2 cellular contexts compared by ENCODE assay signal in genomic region chr4:8513931-8514330, GRCh38.
TF ChIP-seq lines count a peak whose summit lies in the region.

No MANE protein-coding gene starts in this region.

TF ChIP-seq in HepG2, 621 proteins besides CTCF, POLR2A, EP300 and RAD21:
- TF ChIP-seq, protein P1, sequence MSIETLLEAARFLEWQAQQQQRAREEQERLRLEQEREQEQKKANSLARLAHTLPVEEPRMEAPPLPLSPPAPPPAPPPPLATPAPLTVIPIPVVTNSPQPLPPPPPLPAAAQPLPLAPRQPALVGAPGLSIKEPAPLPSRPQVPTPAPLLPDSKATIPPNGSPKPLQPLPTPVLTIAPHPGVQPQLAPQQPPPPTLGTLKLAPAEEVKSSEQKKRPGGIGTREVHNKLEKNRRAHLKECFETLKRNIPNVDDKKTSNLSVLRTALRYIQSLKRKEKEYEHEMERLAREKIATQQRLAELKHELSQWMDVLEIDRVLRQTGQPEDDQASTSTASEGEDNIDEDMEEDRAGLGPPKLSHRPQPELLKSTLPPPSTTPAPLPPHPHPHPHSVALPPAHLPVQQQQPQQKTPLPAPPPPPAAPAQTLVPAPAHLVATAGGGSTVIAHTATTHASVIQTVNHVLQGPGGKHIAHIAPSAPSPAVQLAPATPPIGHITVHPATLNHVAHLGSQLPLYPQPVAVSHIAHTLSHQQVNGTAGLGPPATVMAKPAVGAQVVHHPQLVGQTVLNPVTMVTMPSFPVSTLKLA (IDR thresholded peaks at IDR 0.05): peak; percentile 92
- TF ChIP-seq ZNF354B (CRISPR knock-in tag; IDR thresholded peaks at IDR 0.05): no peak
- no peak for TF ChIP-seq SMAD3 (CRISPR knock-in tag; IDR thresholded peaks at IDR 0.05)
- TF ChIP-seq ARNT2 (CRISPR knock-in tag; IDR thresholded peaks at IDR 0.05; ENCODE audit: low read depth): no peak

TF ChIP-seq in K562, 482 proteins besides CTCF, POLR2A, EP300 and RAD21:
- peak; percentile 84 for TF ChIP-seq MGA (IDR thresholded peaks at IDR 0.05)
- TF ChIP-seq, protein P2, sequence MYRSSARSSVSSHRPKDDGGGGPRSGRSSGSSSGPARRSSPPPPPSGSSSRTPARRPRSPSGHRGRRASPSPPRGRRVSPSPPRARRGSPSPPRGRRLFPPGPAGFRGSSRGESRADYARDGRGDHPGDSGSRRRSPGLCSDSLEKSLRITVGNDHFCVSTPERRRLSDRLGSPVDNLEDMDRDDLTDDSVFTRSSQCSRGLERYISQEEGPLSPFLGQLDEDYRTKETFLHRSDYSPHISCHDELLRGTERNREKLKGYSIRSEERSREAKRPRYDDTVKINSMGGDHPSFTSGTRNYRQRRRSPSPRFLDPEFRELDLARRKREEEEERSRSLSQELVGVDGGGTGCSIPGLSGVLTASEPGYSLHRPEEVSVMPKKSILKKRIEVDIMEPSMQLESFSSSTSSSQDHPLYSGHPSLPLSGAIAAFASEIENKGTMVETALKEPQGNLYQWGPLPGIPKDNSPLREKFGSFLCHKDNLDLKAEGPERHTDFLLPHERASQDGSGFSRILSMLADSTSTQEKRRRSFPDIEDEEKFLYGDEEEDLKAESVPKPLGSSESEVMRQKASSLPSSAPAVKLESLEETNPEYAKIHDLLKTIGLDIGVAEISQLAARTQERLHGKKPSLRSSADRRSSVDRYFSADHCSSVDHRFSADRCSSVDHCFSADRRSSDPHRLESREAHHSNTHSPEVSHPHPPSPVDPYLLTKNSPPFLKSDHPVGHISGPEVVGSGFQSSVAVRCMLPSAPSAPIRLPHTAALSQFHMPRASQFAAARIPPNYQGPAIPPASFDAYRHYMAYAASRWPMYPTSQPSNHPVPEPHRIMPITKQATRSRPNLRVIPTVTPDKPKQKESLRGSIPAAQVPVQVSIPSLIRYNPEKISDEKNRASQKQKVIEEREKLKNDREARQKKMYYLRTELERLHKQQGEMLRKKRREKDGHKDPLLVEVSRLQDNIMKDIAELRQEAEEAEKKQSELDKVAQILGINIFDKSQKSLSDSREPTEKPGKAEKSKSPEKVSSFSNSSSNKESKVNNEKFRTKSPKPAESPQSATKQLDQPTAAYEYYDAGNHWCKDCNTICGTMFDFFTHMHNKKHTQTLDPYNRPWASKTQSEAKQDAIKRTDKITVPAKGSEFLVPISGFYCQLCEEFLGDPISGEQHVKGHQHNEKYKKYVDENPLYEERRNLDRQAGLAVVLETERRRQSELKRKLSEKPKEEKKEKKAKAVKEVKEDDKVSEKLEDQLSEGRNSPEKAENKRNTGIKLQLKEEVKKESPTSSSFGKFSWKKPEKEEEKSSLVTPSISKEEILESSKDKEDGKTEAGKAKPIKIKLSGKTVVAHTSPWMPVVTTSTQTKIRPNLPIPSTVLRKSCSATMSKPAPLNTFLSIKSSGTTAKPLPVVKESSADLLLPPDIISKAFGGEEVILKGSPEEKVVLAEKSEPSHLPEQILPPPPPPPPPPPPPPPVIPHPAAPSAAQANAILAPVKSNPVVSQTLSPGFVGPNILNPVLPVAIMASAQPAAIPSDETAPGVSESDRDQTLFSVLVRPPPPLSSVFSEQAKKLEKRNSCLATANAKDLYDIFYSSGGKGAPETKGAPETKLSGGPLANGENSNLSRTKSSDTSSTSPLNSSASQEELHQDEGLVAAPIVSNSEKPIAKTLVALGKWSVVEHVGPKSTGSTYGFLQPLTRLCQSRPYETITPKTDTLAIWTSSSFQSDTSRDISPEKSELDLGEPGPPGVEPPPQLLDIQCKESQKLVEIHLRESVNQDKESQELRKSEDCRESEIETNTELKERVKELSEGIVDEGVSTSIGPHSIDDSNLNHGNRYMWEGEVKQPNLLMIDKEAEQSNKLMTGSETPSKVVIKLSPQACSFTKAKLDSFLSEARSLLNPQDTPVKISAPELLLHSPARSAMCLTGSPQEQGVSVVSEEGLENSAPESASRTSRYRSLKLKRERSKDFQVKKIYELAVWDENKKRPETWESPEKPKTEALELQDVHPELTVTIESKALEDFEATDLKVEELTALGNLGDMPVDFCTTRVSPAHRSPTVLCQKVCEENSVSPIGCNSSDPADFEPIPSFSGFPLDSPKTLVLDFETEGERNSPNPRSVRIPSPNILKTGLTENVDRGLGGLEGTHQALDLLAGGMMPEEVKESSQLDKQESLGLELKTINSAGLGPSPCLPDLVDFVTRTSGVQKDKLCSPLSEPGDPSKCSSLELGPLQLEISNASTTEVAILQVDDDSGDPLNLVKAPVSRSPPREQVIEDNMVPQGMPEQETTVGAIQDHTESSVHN (IDR thresholded peaks at IDR 0.05; ENCODE audit: borderline replicate concordance in 1 of 2, low read depth in 1 of 2): no peak
- peak; percentile 78 for TF ChIP-seq L3MBTL2 (IDR thresholded peaks at IDR 0.05)
TF ChIP-seq in K562: peak in this region for 2.
